In the genomic region with DNA sequence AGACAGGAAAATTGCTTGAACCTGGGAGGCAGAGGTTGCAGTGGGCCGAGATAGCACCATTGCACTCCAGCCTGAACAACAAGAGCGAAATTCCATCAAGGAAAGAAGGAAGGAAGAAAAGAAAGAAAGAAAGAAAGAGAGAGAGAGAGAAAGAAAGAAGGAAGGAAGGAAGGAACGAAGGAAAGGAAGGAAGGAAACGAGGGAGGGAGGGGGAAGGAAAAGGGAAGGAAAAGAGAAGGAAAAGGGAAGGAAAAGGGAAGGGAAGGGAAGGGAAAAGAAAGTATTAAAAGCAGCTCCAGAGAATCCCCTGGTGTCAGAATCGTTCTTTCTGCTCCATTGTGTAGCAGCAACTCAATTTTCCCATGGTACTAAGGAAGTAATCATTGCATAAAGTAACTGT, we compare ENCODE assay signal across 37 cellular contexts. TPM values are rescaled to one million over a fixed set of nuclear protein-coding genes. Genes with fewer than 3 reads are reported as not detected.
DNase-seq lines count a peak whose midpoint lies in the region; ATAC-seq, FAIRE-seq and TF ChIP-seq lines count a peak whose summit lies in the region.
"Had no signal": no experiment of that assay in that cellular context is flagged by ENCODE, and none has a peak within 500 bp of the region (broad histone marks: within the 10 kb centered on the region; RNA-seq: fewer than 3 reads in every experiment).

No MANE protein-coding gene starts in this region.

- no peaks in the 10 kb centered on the region for H3K27me3 Mint-ChIP-seq in activated naive CD4-positive, alpha-beta T cell treated with anti-CD3 and anti-CD28 coated beads, Interleukin-2, amount 10 ng/mL, durations not matched to agents 7 days and 5 days
- H3K27me3 Mint-ChIP-seq: CD4-positive, alpha-beta T cell had no signal

- H3K4me2 ChIP-seq in HepG2 (ENCODE audit: low read depth, low read length) (no peak overlapping the region; the same call in 1 of the 2 replicates), K562 (ENCODE audit: insufficient read depth, low read length) (no peak overlapping the region)
- H3K4me2 ChIP-seq: A549; BLaER1; BLaER1 treated with 17β-estradiol and CSF1 and Interleukin-3, amounts not matched to agents 10 nM and 100 nM had no signal

- no peak overlapping the region for H3K27ac ChIP-seq in HepG2 (ENCODE audit: extremely low read length, insufficient read depth, low read length)
- no peak overlapping the region for H3K27ac ChIP-seq in right lobe of liver
- H3K27ac ChIP-seq in HEK293 (ENCODE audit: extremely low read depth, low read depth, low read length), result no peak overlapping the region
- no peak overlapping the region for H3K27ac ChIP-seq in K562 (ENCODE audit: extremely low read depth, low read depth, low read length)
- H3K27ac ChIP-seq: 22Rv1; A549; BLaER1; BLaER1 treated with 17β-estradiol and CSF1 and Interleukin-3, amounts not matched to agents 10 nM and 100 nM; C4-2B had no signal

- H3K4me1 ChIP-seq in HepG2 (ENCODE audit: insufficient read depth, low read length), result no peaks in the 10 kb centered on the region
- H3K4me1 ChIP-seq in right lobe of liver, result no peaks in the 10 kb centered on the region
- no peaks in the 10 kb centered on the region for H3K4me1 ChIP-seq in HEK293 (ENCODE audit: control insufficient read depth, insufficient read depth, low read length)
- H3K4me1 ChIP-seq in K562 (replicated peaks in 1 of 2; ENCODE audit: control insufficient read depth in 2 of 2, insufficient read depth in 2 of 2, low read length in 2 of 2), result no peaks in the 10 kb centered on the region
- H3K4me1 ChIP-seq: A549; BE2C; BLaER1; BLaER1 treated with 17β-estradiol and CSF1 and Interleukin-3, amounts not matched to agents 10 nM and 100 nM; Caco-2 had no signal

- H3K9me3 ChIP-seq in HepG2 (ENCODE audit: low read length) (no peaks in the 10 kb centered on the region), right lobe of liver (no peaks in the 10 kb centered on the region), HEK293 (ENCODE audit: control insufficient read depth, insufficient read depth, low read depth, low read length) (no peaks in the 10 kb centered on the region), K562 (replicated peaks; ENCODE audit: control insufficient read depth, insufficient read depth, low read depth, low read length) (no peaks in the 10 kb centered on the region)
- H3K9me3 ChIP-seq: A549, BE2C, BLaER1, Caco-2 had no signal

- H4K20me1 ChIP-seq in HepG2 (ENCODE audit: insufficient read depth, low read length) (no peaks in the 10 kb centered on the region), K562 (replicated peaks; ENCODE audit: control insufficient read depth, insufficient read depth, low read length) (no peaks in the 10 kb centered on the region)
- H4K20me1 ChIP-seq: BLaER1; BLaER1 treated with 17β-estradiol and CSF1 and Interleukin-3, amounts not matched to agents 10 nM and 100 nM had no signal

- POLR2A ChIA-PET in HepG2 (lab: Yijun Ruan, JAX), result no interaction called here
- POLR2A ChIA-PET in HEK293 (lab: Yijun Ruan, JAX), result no interaction called here
- POLR2A ChIA-PET in K562 (lab: Yijun Ruan, JAX), result interaction anchor here (0.9 kb wide), 1 partner anchor 10 kb away, joined by 3 read pairs; no protein-coding TSS in a partner anchor

- H3K9me1 ChIP-seq in K562 (ENCODE audit: control insufficient read depth, insufficient read depth, low read length), result no peaks in the 10 kb centered on the region

- 10% methylated on average over 5 of the region's 5 CpGs for WGBS in HepG2 (ENCODE audit: low lambda C conversion rate)
- WGBS in right lobe of liver (ENCODE audit: insufficient coverage, low coverage, low lambda C conversion rate, missing lambda C conversion rate), result 44% methylated on average over 4 of the region's 5 CpGs
- WGBS in K562 (ENCODE audit: insufficient coverage, low coverage, missing lambda C conversion rate), result 0% methylated on average over 5 of the region's 5 CpGs

- H3K4me3 Mint-ChIP-seq in stimulated activated effector memory CD8-positive, alpha-beta T cell treated with anti-CD3 and anti-CD28 coated beads, Interleukin-12 subunit alpha, Interleukin-12 subunit beta, amount 100 ng/mL, for 72 hours, result no peak overlapping the region
- no peak overlapping the region for H3K4me3 Mint-ChIP-seq in activated naive CD4-positive, alpha-beta T cell treated with anti-CD3 and anti-CD28 coated beads, Interleukin-2, amount 10 ng/mL, durations not matched to agents 7 days and 5 days
- H3K4me3 Mint-ChIP-seq: B cell; CD14-positive monocyte; CD4-positive, alpha-beta memory T cell; CD4-positive, alpha-beta T cell; CD4-positive, CD25-positive, alpha-beta regulatory T cell; CD8-positive, alpha-beta memory T cell; CD8-positive, alpha-beta T cell had no signal

- CTCF ChIA-PET in HepG2 (lab: Yijun Ruan, JAX; ENCODE audit: low intra/inter-chr PET ratio, low total read pairs), result no interaction called here
- CTCF ChIA-PET in HEK293 (lab: Yijun Ruan, JAX), result no interaction called here
- CTCF ChIA-PET in K562 (lab: Yijun Ruan, JAX; ENCODE audit: low intra/inter-chr PET ratio), result no interaction called here
- CTCF ChIA-PET in activated naive CD4-positive, alpha-beta T cell treated with anti-CD3 and anti-CD28 coated beads, Interleukin-2, amount 10 ng/mL, durations not matched to agents 7 days and 5 days (lab: Charles Lee), result no interaction called here

- H3K36me3 Mint-ChIP-seq in stimulated activated effector memory CD8-positive, alpha-beta T cell treated with anti-CD3 and anti-CD28 coated beads, Interleukin-12 subunit alpha, Interleukin-12 subunit beta, amount 100 ng/mL, for 72 hours, result no peaks in the 10 kb centered on the region
- H3K36me3 Mint-ChIP-seq in activated naive CD4-positive, alpha-beta T cell treated with anti-CD3 and anti-CD28 coated beads, Interleukin-2, amount 10 ng/mL, durations not matched to agents 7 days and 5 days, result no peaks in the 10 kb centered on the region
- H3K36me3 Mint-ChIP-seq: CD14-positive monocyte; CD4-positive, alpha-beta memory T cell; CD4-positive, CD25-positive, alpha-beta regulatory T cell; CD8-positive, alpha-beta memory T cell; CD8-positive, alpha-beta T cell had no signal

- H3K79me2 ChIP-seq in HepG2 (ENCODE audit: insufficient read depth, low read length), result no peaks in the 10 kb centered on the region
- no peaks in the 10 kb centered on the region for H3K79me2 ChIP-seq in K562 (ENCODE audit: control insufficient read depth, insufficient read depth, low read length)

- no peak for TF ChIP-seq POLR2A in HepG2 (IDR thresholded peaks at IDR 0.05; ENCODE audit: insufficient read depth in 1 of 2, low read depth in 2 of 2, low read length in 2 of 2)
- TF ChIP-seq POLR2A in right lobe of liver (IDR thresholded peaks at IDR 0.05), result no peak
- no peak for TF ChIP-seq POLR2A in K562 (conservative IDR thresholded peaks at IDR 0.05)

- H2AFZ ChIP-seq in HepG2 (ENCODE audit: low read length), result no peak overlapping the region
- no peak overlapping the region for H2AFZ ChIP-seq in K562 (ENCODE audit: low read depth, low read length)

- peaks cover 1 to 11% of the 10 kb centered on the region in 2 experiments; a peak in 2 of 5 replicates for H3K27me3 ChIP-seq in HepG2 (ENCODE audit: control insufficient read depth in 1 of 2, insufficient read depth in 2 of 2, low read length in 2 of 2)
- H3K27me3 ChIP-seq in right lobe of liver, result no peaks in the 10 kb centered on the region
- H3K27me3 ChIP-seq in K562 (ENCODE audit: control insufficient read depth in 2 of 2, insufficient read depth in 2 of 2, low read length in 2 of 2), result peaks cover 19 to 21% of the 10 kb centered on the region in 2 experiments
- H3K27me3 ChIP-seq: BE2C; BLaER1; BLaER1 treated with 17β-estradiol and CSF1 and Interleukin-3, amounts not matched to agents 10 nM and 100 nM had no signal

- H3K4me3 ChIP-seq in HepG2 (replicated peaks in 1 of 3; ENCODE audit: insufficient read depth in 1 of 3, low read depth in 2 of 3, low read length in 3 of 3) (no peak overlapping the region), right lobe of liver (no peak overlapping the region), HEK293 (ENCODE audit: low read depth, low read length) (no peak overlapping the region), K562 (no peak overlapping the region)
- H3K4me3 ChIP-seq: A549; BLaER1; BLaER1 treated with 17β-estradiol and CSF1 and Interleukin-3, amounts not matched to agents 10 nM and 100 nM had no signal

- TF ChIP-seq EP300 in HepG2 (IDR thresholded peaks at IDR 0.05; ENCODE audit: low read depth in 2 of 2, low read length in 2 of 2) (no peak), HepG2 (CRISPR knock-in tag; IDR thresholded peaks at IDR 0.05; ENCODE audit: borderline replicate concordance) (no peak), K562 (IDR thresholded peaks at IDR 0.05; ENCODE audit: low read length) (no peak)

- H3K36me3 ChIP-seq in HepG2 (replicated peaks in 1 of 2; ENCODE audit: control insufficient read depth in 1 of 2, insufficient read depth in 2 of 2, low read length in 2 of 2) (no peaks in the 10 kb centered on the region), right lobe of liver (no peaks in the 10 kb centered on the region), HEK293 (ENCODE audit: control insufficient read depth in 2 of 2, insufficient read depth in 1 of 2, low read length in 2 of 2) (no peaks in the 10 kb centered on the region), K562 (ENCODE audit: control insufficient read depth, insufficient read depth, low read length) (no peaks in the 10 kb centered on the region)
- H3K36me3 ChIP-seq: BE2C; BLaER1; BLaER1 treated with 17β-estradiol and CSF1 and Interleukin-3, amounts not matched to agents 10 nM and 100 nM had no signal

- no peak for TF ChIP-seq CTCF in HepG2 (CRISPR knock-in tag; IDR thresholded peaks at IDR 0.05)
- TF ChIP-seq CTCF in right lobe of liver (IDR thresholded peaks at IDR 0.05), result no peak
- TF ChIP-seq CTCF in HEK293 (tag by site-specific recombination; IDR thresholded peaks at IDR 0.05), result no peak
- no peak for TF ChIP-seq CTCF in K562 (IDR thresholded peaks at IDR 0.05 in 2 of 3, conservative IDR thresholded peaks at IDR 0.05 in 1 of 3; ENCODE audit: insufficient read depth in 2 of 3, low read depth in 1 of 3, low read length in 3 of 3)

- peak overlapping the region; percentile 2 for H3K27ac Mint-ChIP-seq in stimulated activated effector memory CD8-positive, alpha-beta T cell treated with anti-CD3 and anti-CD28 coated beads, Interleukin-12 subunit alpha, Interleukin-12 subunit beta, amount 100 ng/mL, for 72 hours
- no peak overlapping the region for H3K27ac Mint-ChIP-seq in activated naive CD4-positive, alpha-beta T cell treated with anti-CD3 and anti-CD28 coated beads, Interleukin-2, amount 10 ng/mL, durations not matched to agents 7 days and 5 days
- H3K27ac Mint-ChIP-seq: B cell; CD4-positive, alpha-beta memory T cell; CD4-positive, alpha-beta T cell; CD4-positive, CD25-positive, alpha-beta regulatory T cell; CD8-positive, alpha-beta T cell had no signal

- H3K9ac ChIP-seq in HepG2 (ENCODE audit: insufficient read depth, low read depth, low read length) (no peak overlapping the region), K562 (ENCODE audit: insufficient read depth in 1 of 2, low read depth in 2 of 2, low read length in 2 of 2) (no peak overlapping the region)
- H3K9ac ChIP-seq: BLaER1; BLaER1 treated with 17β-estradiol and CSF1 and Interleukin-3, amounts not matched to agents 10 nM and 100 nM had no signal

- FAIRE-seq in HepG2 (lab: Jason Lieb, UNC) (no peak), K562 (lab: Jason Lieb, UNC) (no peak)
- FAIRE-seq: A204.1, A549, D721Med had no signal

- no peaks in the 10 kb centered on the region for H3K4me1 Mint-ChIP-seq in stimulated activated effector memory CD8-positive, alpha-beta T cell treated with anti-CD3 and anti-CD28 coated beads, Interleukin-12 subunit alpha, Interleukin-12 subunit beta, amount 100 ng/mL, for 72 hours
- H3K4me1 Mint-ChIP-seq in activated naive CD4-positive, alpha-beta T cell treated with anti-CD3 and anti-CD28 coated beads, Interleukin-2, amount 10 ng/mL, durations not matched to agents 7 days and 5 days, result no peaks in the 10 kb centered on the region
- H3K4me1 Mint-ChIP-seq: B cell; CD14-positive monocyte; CD4-positive, alpha-beta memory T cell; CD4-positive, CD25-positive, alpha-beta regulatory T cell; CD8-positive, alpha-beta memory T cell had no signal

- H3K9me3 Mint-ChIP-seq in stimulated activated effector memory CD8-positive, alpha-beta T cell treated with anti-CD3 and anti-CD28 coated beads, Interleukin-12 subunit alpha, Interleukin-12 subunit beta, amount 100 ng/mL, for 72 hours, result no peaks in the 10 kb centered on the region
- H3K9me3 Mint-ChIP-seq in activated naive CD4-positive, alpha-beta T cell treated with anti-CD3 and anti-CD28 coated beads, Interleukin-2, amount 10 ng/mL, durations not matched to agents 7 days and 5 days, result no peaks in the 10 kb centered on the region
- H3K9me3 Mint-ChIP-seq: CD4-positive, alpha-beta memory T cell; CD4-positive, alpha-beta T cell; CD8-positive, alpha-beta memory T cell; CD8-positive, alpha-beta T cell had no signal

- in situ Hi-C loops in HepG2 (cut with HindIII; ENCODE audit: extremely low pct_ligation_motif_present, low pct_unique_long_range_greater_than_20kb) (no loop called here), K562 (cut with MboI) (no loop called here)

- DNase-seq in HepG2 (ENCODE audit: low spot score), result no peak
- DNase-seq in right lobe of liver, result no peak
- no peak for DNase-seq in K562 (ENCODE audit: extremely low read depth in 1 of 4, low spot score in 3 of 4)
- no peak for DNase-seq in stimulated activated effector memory CD8-positive, alpha-beta T cell treated with anti-CD3 and anti-CD28 coated beads, Interleukin-12 subunit alpha, Interleukin-12 subunit beta, amount 100 ng/mL, for 72 hours (ENCODE audit: low spot score in 2 of 2)
- no peak for DNase-seq in Right ventricle myocardium inferior (ENCODE audit: missing footprints)
- no peak for DNase-seq in activated naive CD4-positive, alpha-beta T cell treated with anti-CD3 and anti-CD28 coated beads, Interleukin-2, amount 10 ng/mL, durations not matched to agents 7 days and 5 days
- DNase-seq in activated gamma-delta T cell treated with Interleukin-2 at 50 U/mL for 16 hours, result no peak
- DNase-seq: 8988T; ACHN; AML-193; BE2C; C1 segment of cervical spinal cord; Caco-2; Calu3; CD4-positive, alpha-beta memory T cell; CD4-positive, alpha-beta T cell; CD4-positive, CD25-positive, alpha-beta regulatory T cell; CD8-positive, alpha-beta memory T cell; CD8-positive, alpha-beta T cell; COR-L47; DMS 273 treated with DMSO at 0.1 percent for 48 hours; DMS153; DMS53; DMS79; DMS79 treated with DMSO at 0.1 percent for 48 hours; DND-41; EL had no signal

- no peak for ATAC-seq in HepG2
- ATAC-seq in right lobe of liver, result no peak
- ATAC-seq in K562, result no peak
- ATAC-seq in stimulated activated effector memory CD8-positive, alpha-beta T cell treated with anti-CD3 and anti-CD28 coated beads, Interleukin-12 subunit alpha, Interleukin-12 subunit beta, amount 100 ng/mL, for 72 hours, result no peak
- ATAC-seq in Right ventricle myocardium inferior, result no peak
- ATAC-seq: A549; CD8-positive, alpha-beta T cell had no signal

- TF ChIP-seq RAD21 in HepG2 (CRISPR knock-in tag; IDR thresholded peaks at IDR 0.05) (no peak), K562 (CRISPR knock-in tag; conservative IDR thresholded peaks at IDR 0.05 in 1 of 2, IDR thresholded peaks at IDR 0.05 in 1 of 2) (no peak)

- BruUV-seq in HepG2 (replicated peaks; lab: Mats Ljungman, UMichigan), result no TSS peak
- no TSS peak for BruUV-seq in K562 (replicated peaks; lab: Mats Ljungman, UMichigan)

- intact Hi-C loops in HepG2 (cut with micrococcal nuclease; ENCODE audit: unreplicated experiment), result no loop called here
- intact Hi-C loops in right lobe of liver (cut with DNase I), result no loop called here
- intact Hi-C loops in K562 (cut with micrococcal nuclease), result loop anchor here (10.0 kb wide), 1 partner anchor 391 kb away; no protein-coding TSS in a partner anchor
- intact Hi-C loops in Right ventricle myocardium inferior (cut with DNase I), result no loop called here

RNA-seq across cellular contexts. Expression of a gene that starts 19.2 kb away (rescaled TPM):
- 11.0 and 13.5 TPM in 2 replicates for total RNA-seq in HepG2 (2016; rRNA removed; fragmentation: Illumina TruSeq; extraction: Trizol)
- total RNA-seq in HepG2 (2016; cell fraction: cytosol; rRNA removed; fragmentation: Illumina TruSeq; extraction: Trizol; ENCODE audit: low read depth), result 3.1 and 3.4 TPM in 2 replicates
- 11.1 and 12.4 TPM in 2 replicates for total RNA-seq in HepG2 (2016; cell fraction: insoluble cytoplasmic fraction; rRNA removed; fragmentation: Illumina TruSeq; extraction: Trizol)
- total RNA-seq in HepG2 (2016; cell fraction: membrane; rRNA removed; fragmentation: Illumina TruSeq; extraction: Trizol), result 4.6 and 5.3 TPM in 2 replicates
- total RNA-seq in HepG2 (2016; cell fraction: nucleus; rRNA removed; fragmentation: Illumina TruSeq; extraction: Trizol), result 11.7 and 12.3 TPM in 2 replicates
- polyA plus RNA-seq in HepG2 (2011; rRNA removed), result 20.6 and 22.0 TPM in 2 replicates
- 12.4 and 16.3 TPM in 2 replicates for polyA plus RNA-seq in HepG2 (2011; cell fraction: cytosol; rRNA removed)
- polyA plus RNA-seq in HepG2 (2011; cell fraction: nucleus; rRNA removed), result 36.8 and 39.3 TPM in 2 replicates
- polyA plus RNA-seq in HepG2 (2012), result 14.2 and 16.1 TPM in 2 replicates
- polyA plus RNA-seq in HepG2 (2016; cell fraction: cytosol; fragmentation: Illumina TruSeq; extraction: Trizol; ENCODE audit: low read depth), result 0.44 and 0.45 TPM in 2 replicates
- 10.3 and 10.4 TPM in 2 replicates for polyA plus RNA-seq in HepG2 (2016; cell fraction: insoluble cytoplasmic fraction; fragmentation: Illumina TruSeq; extraction: Trizol; ENCODE audit: low read depth)
- 1.5 and 1.9 TPM in 2 replicates for polyA plus RNA-seq in HepG2 (2016; cell fraction: membrane; fragmentation: Illumina TruSeq; extraction: Trizol; ENCODE audit: low read depth)
- polyA plus RNA-seq in HepG2 (2016; cell fraction: nucleus; fragmentation: Illumina TruSeq; extraction: Trizol; ENCODE audit: insufficient read depth, low read depth), result 15.8 and 16.6 TPM in 2 replicates
- polyA minus RNA-seq in HepG2 (2011; rRNA and poly(A)+ RNA removed; ENCODE audit: low replicate concordance), result 10.3 and 47.4 TPM in 2 replicates
- 10.9 and 13.2 TPM in 2 replicates for polyA minus RNA-seq in HepG2 (2011; cell fraction: cytosol; rRNA and poly(A)+ RNA removed)
- 23.5 and 24.5 TPM in 2 replicates for polyA minus RNA-seq in HepG2 (2011; cell fraction: nucleus; rRNA and poly(A)+ RNA removed)
- under 1 TPM; 0.18 to 0.46 (median 0.31) TPM for total RNA-seq in right lobe of liver
- 0.05 TPM in 1 of 2 replicates, not detected in the other for total RNA-seq in K562 (2011; cell fraction: chromatin; rRNA removed; ENCODE audit: low replicate concordance)
- total RNA-seq in K562 (2011; cell fraction: nucleolus; rRNA removed), result 0.17 TPM in 1 of 2 replicates, not detected in the other
- not detected in 2 replicates for total RNA-seq in K562 (2011; cell fraction: nucleoplasm; rRNA removed)
- total RNA-seq in K562 (2014; rRNA removed), result under 0.01 and 0.08 TPM in 2 replicates
- 0.04 TPM in 1 of 2 replicates, not detected in the other for total RNA-seq in K562 (2014; rRNA removed; fragmentation: Illumina TruSeq; extraction: Trizol)
- 0.04 TPM in 2 replicates for total RNA-seq in K562 (2015; rRNA removed; fragmentation: Illumina TruSeq; extraction: Trizol)
- 0.07 and 0.22 TPM in 2 replicates for total RNA-seq in K562 (2021)
- polyA plus RNA-seq in K562 (2011; rRNA removed), result 0.01 TPM in 1 of 2 replicates, not detected in the other
- polyA plus RNA-seq in K562 (2011; cell fraction: cytosol; rRNA removed), result 0.03 and 0.04 TPM in 2 replicates
- 0.03 and 0.06 TPM in 2 replicates for polyA plus RNA-seq in K562 (2011; cell fraction: nucleus; rRNA removed)
- 0.07 and 0.26 TPM in 2 replicates for polyA plus RNA-seq in K562 (2012)
- polyA plus RNA-seq in K562 (2014; fragmentation: Illumina TruSeq; extraction: Trizol), result 0.03 TPM in 1 of 2 replicates, not detected in the other
- not detected for polyA plus RNA-seq in K562 (2014; fragmentation: Nextera tagmentation; extraction: Ambion mirVana)
- 0.03 TPM in 1 of 2 replicates, not detected in the other for polyA plus RNA-seq in K562 (2014; rRNA removed)
- 0.11 and 0.12 TPM in 2 replicates for polyA minus RNA-seq in K562 (2011; rRNA and poly(A)+ RNA removed)
- polyA minus RNA-seq in K562 (2011; cell fraction: cytosol; rRNA and poly(A)+ RNA removed), result not detected in 2 replicates
- under 0.01 and 0.13 TPM in 2 replicates for polyA minus RNA-seq in K562 (2011; cell fraction: nucleus; rRNA and poly(A)+ RNA removed)
- total RNA-seq in Right ventricle myocardium inferior, result 0.81 TPM
- polyA plus RNA-seq: CD14-positive monocyte had no signal
